1 cellular context compared by ENCODE assay signal in the genomic region with DNA sequence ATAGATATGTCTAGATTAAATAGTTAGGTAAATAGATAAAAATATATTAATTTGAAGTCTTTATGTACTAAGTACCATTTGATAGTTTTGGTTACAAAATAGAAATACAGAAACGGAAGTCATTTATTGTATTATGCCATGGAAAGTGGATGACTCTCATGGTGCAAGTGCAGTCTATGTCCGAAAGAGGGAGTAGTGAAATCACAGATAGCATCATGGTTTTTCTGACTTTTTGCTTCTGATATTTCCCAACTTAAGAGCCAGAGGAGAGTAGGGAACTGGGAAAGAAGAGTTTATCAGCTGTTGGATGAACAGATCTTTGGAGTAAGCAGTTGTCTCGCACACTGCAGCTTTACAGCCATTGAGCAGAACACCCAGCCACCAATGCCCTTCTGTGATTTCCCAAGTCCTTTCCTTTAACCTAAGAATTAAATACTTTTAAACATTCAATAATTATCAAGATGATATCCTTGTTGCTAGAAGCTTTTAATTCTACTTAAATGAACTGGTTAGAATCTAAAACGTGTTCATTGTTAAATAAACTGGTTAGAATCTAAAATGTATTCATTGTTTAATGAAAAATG.
TF ChIP-seq lines count a peak whose summit lies in the region.

No MANE protein-coding gene starts in this region.

TF ChIP-seq in IMR-90, 13 proteins besides CTCF, POLR2A, EP300 and RAD21 (continued from another document):
- no peak for TF ChIP-seq ELK1 (IDR thresholded peaks at IDR 0.05; ENCODE audit: borderline replicate concordance, low read depth, low read length)
- peak; percentile 79 for TF ChIP-seq SMC3 (IDR thresholded peaks at IDR 0.05; ENCODE audit: low read depth, low read length)
- TF ChIP-seq FOS (IDR thresholded peaks at IDR 0.05; ENCODE audit: low read depth, low read length), result no peak
